In genomic region chr13:99164226-99164625, GRCh38 we compare ENCODE assay signal across 18 cellular contexts. TPM values are rescaled to one million over a fixed set of nuclear protein-coding genes. Genes with fewer than 3 reads are reported as not detected.
DNase-seq lines count a peak whose midpoint lies in the region; ATAC-seq, FAIRE-seq and TF ChIP-seq lines count a peak whose summit lies in the region.
"Had no signal": no experiment of that assay in that cellular context is flagged by ENCODE, and none has a peak within 500 bp of the region (broad histone marks: within the 10 kb centered on the region; RNA-seq: fewer than 3 reads in every experiment).

No MANE protein-coding gene starts in this region.

- H3K27me3 ChIP-seq in astrocyte (ENCODE audit: insufficient read depth, low read length) (peaks cover 7% of the 10 kb centered on the region), esophagus muscularis mucosa (no peaks in the 10 kb centered on the region), lower lobe of right lung (ENCODE audit: low read depth) (peaks cover 8% of the 10 kb centered on the region)

- no peak overlapping the region for H2AFZ ChIP-seq in astrocyte (ENCODE audit: low read depth, low read length)
- H2AFZ ChIP-seq: GM23248 had no signal

- H3K4me3 Mint-ChIP-seq in astrocyte (ENCODE audit: unreplicated experiment): no peak overlapping the region
- no peak overlapping the region for H3K4me3 Mint-ChIP-seq in activated CD8-positive, alpha-beta T cell treated with anti-CD3 and anti-CD28 coated beads, Interleukin-2, amount 10 ng/mL, durations not matched to agents 7 days and 5 days
- H3K4me3 Mint-ChIP-seq: CD4-positive, alpha-beta memory T cell; H9 had no signal

- ATAC-seq in lower lobe of right lung: no peak
- ATAC-seq in activated CD8-positive, alpha-beta T cell treated with anti-CD3 and anti-CD28 coated beads, Interleukin-2, amount 10 ng/mL, durations not matched to agents 7 days and 5 days: no peak
- ATAC-seq: HCT116 had no signal

- peak overlapping the region; percentile 26 for H3K27ac Mint-ChIP-seq in astrocyte (ENCODE audit: unreplicated experiment)
- H3K27ac Mint-ChIP-seq in activated CD8-positive, alpha-beta T cell treated with anti-CD3 and anti-CD28 coated beads, Interleukin-2, amount 10 ng/mL, durations not matched to agents 7 days and 5 days: no peak overlapping the region
- H3K27ac Mint-ChIP-seq: H9 had no signal

- no peak overlapping the region for H3K4me3 ChIP-seq in astrocyte (ENCODE audit: insufficient read depth, low read depth, low read length)
- H3K4me3 ChIP-seq in esophagus muscularis mucosa: no peak overlapping the region
- H3K4me3 ChIP-seq in lower lobe of right lung: no peak overlapping the region
- H3K4me3 ChIP-seq: GM23248 had no signal

- H3K36me3 ChIP-seq in astrocyte (ENCODE audit: insufficient read depth, low read length): no peaks in the 10 kb centered on the region
- H3K36me3 ChIP-seq in esophagus muscularis mucosa: no peaks in the 10 kb centered on the region
- no peaks in the 10 kb centered on the region for H3K36me3 ChIP-seq in lower lobe of right lung

- H3K4me1 ChIP-seq in astrocyte (ENCODE audit: insufficient read depth, low read length) (no peaks in the 10 kb centered on the region), esophagus muscularis mucosa (no peaks in the 10 kb centered on the region), lower lobe of right lung (no peaks in the 10 kb centered on the region)

- no peak overlapping the region for H3K9ac ChIP-seq in astrocyte (ENCODE audit: low read length)
- H3K9ac ChIP-seq: GM23248 had no signal

- intact Hi-C loops in esophagus muscularis mucosa (cut with DNase I) (no loop called here), lower lobe of right lung (cut with DNase I) (no loop called here)

- peaks cover 2% of the 10 kb centered on the region for H3K27me3 Mint-ChIP-seq in astrocyte (ENCODE audit: low read depth, unreplicated experiment)
- H3K27me3 Mint-ChIP-seq in activated CD8-positive, alpha-beta T cell treated with anti-CD3 and anti-CD28 coated beads, Interleukin-2, amount 10 ng/mL, durations not matched to agents 7 days and 5 days (ENCODE audit: low read depth): peaks cover 11% of the 10 kb centered on the region

- H3K9me3 Mint-ChIP-seq in astrocyte (ENCODE audit: unreplicated experiment): peaks cover 9% of the 10 kb centered on the region
- no peaks in the 10 kb centered on the region for H3K9me3 Mint-ChIP-seq in activated CD8-positive, alpha-beta T cell treated with anti-CD3 and anti-CD28 coated beads, Interleukin-2, amount 10 ng/mL, durations not matched to agents 7 days and 5 days (ENCODE audit: insufficient read depth)

- no peak overlapping the region for H3K4me2 ChIP-seq in astrocyte (ENCODE audit: low read length)

- TF ChIP-seq CTCF in astrocyte (IDR thresholded peaks at IDR 0.05; ENCODE audit: insufficient read depth, low read depth, low read length) (no peak), esophagus muscularis mucosa (IDR thresholded peaks at IDR 0.05) (no peak), lower lobe of right lung (IDR thresholded peaks at IDR 0.05) (no peak)

- H3K9me3 ChIP-seq in astrocyte (ENCODE audit: insufficient read depth, low read depth, low read length): no peaks in the 10 kb centered on the region
- H3K9me3 ChIP-seq in esophagus muscularis mucosa: no peaks in the 10 kb centered on the region
- no peaks in the 10 kb centered on the region for H3K9me3 ChIP-seq in lower lobe of right lung
- H3K9me3 ChIP-seq: Caco-2 had no signal

- CTCF ChIA-PET in activated CD8-positive, alpha-beta T cell treated with anti-CD3 and anti-CD28 coated beads, Interleukin-2, amount 10 ng/mL, durations not matched to agents 7 days and 5 days (lab: Charles Lee): interaction anchor here (1.7 kb wide), 1 partner anchor 12 kb away, joined by 4 read pairs; no protein-coding TSS in a partner anchor

- no peak for DNase-seq in astrocyte (ENCODE audit: low read depth)
- DNase-seq in esophagus muscularis mucosa (ENCODE audit: extremely low spot score): peak; percentile 53
- peak; percentile 37 for DNase-seq in pons (ENCODE audit: low spot score)
- DNase-seq in COLO668 (lab: John Stamatoyannopoulos, UW; ENCODE audit: unreplicated experiment): no peak
- no peak for DNase-seq in lower lobe of right lung
- DNase-seq in activated CD8-positive, alpha-beta T cell treated with anti-CD3 and anti-CD28 coated beads, Interleukin-2, amount 10 ng/mL, durations not matched to agents 7 days and 5 days: no peak
- DNase-seq: C1 segment of cervical spinal cord; Caco-2; CD4-positive, alpha-beta memory T cell; DMS153; DND-41; GM23248; H9 had no signal

- POLR2A ChIA-PET in activated CD8-positive, alpha-beta T cell treated with anti-CD3 and anti-CD28 coated beads, Interleukin-2, amount 10 ng/mL, durations not matched to agents 7 days and 5 days (lab: Charles Lee): no interaction called here

- WGBS in esophagus muscularis mucosa: 86% methylated on average over 5 of the region's 5 CpGs

- H3K4me1 Mint-ChIP-seq in astrocyte (ENCODE audit: low read depth, unreplicated experiment): no peaks in the 10 kb centered on the region
- H3K4me1 Mint-ChIP-seq in activated CD8-positive, alpha-beta T cell treated with anti-CD3 and anti-CD28 coated beads, Interleukin-2, amount 10 ng/mL, durations not matched to agents 7 days and 5 days (ENCODE audit: low read depth): no peaks in the 10 kb centered on the region
- H3K4me1 Mint-ChIP-seq: CD4-positive, alpha-beta memory T cell; H9 had no signal

- no peaks in the 10 kb centered on the region for H3K36me3 Mint-ChIP-seq in astrocyte (ENCODE audit: low read depth, unreplicated experiment)
- H3K36me3 Mint-ChIP-seq in activated CD8-positive, alpha-beta T cell treated with anti-CD3 and anti-CD28 coated beads, Interleukin-2, amount 10 ng/mL, durations not matched to agents 7 days and 5 days (ENCODE audit: low read depth): no peaks in the 10 kb centered on the region
- H3K36me3 Mint-ChIP-seq: CD4-positive, alpha-beta memory T cell had no signal

- H3K27ac ChIP-seq in astrocyte (ENCODE audit: low read depth, low read length) (no peak overlapping the region), esophagus muscularis mucosa (replicated peaks in 1 of 4) (no peak overlapping the region), lower lobe of right lung (no peak overlapping the region)
- H3K27ac ChIP-seq: GM23248 had no signal

- no peaks in the 10 kb centered on the region for H4K20me1 ChIP-seq in astrocyte (ENCODE audit: insufficient read depth, low read length)

- no peaks in the 10 kb centered on the region for H3K79me2 ChIP-seq in astrocyte (ENCODE audit: insufficient read depth, low read length)

- no peak for TF ChIP-seq EP300 in esophagus muscularis mucosa (IDR thresholded peaks at IDR 0.05)

- FAIRE-seq in astrocyte (lab: Jason Lieb, UNC): no peak
- FAIRE-seq: G401.6, GM12892, GM19239, H1 had no signal

- TF ChIP-seq POLR2A in esophagus muscularis mucosa (IDR thresholded peaks at IDR 0.05; ENCODE audit: low read depth): no peak

RNA-seq across cellular contexts. Expression of gene UBAC2, which starts 36.4 kb away (rescaled TPM):
- 61.0 and 64.8 TPM in 2 replicates for total RNA-seq in astrocyte
- 10 to 100 TPM; 42.6 to 62.1 (median 50.9) TPM for total RNA-seq in esophagus muscularis mucosa
- 44.5 TPM for total RNA-seq in lower lobe of right lung
- 10 to 100 TPM; 67.4 to 71.2 TPM for total RNA-seq in activated CD8-positive, alpha-beta T cell treated with anti-CD3 and anti-CD28 coated beads, Interleukin-2, amount 10 ng/mL, durations not matched to agents 7 days and 5 days

Comparison
In these comparisons a context has a peak if more than half of its experiments do, and no peak if none do; other contexts are left out.
1. DNase-seq: peak in esophagus muscularis mucosa (single experiment) and pons (single experiment); none in astrocyte (single experiment), COLO668 (single experiment), lower lobe of right lung (single experiment) and activated CD8-positive, alpha-beta T cell treated with anti-CD3 and anti-CD28 coated beads, Interleukin-2, amount 10 ng/mL, durations not matched to agents 7 days and 5 days (single experiment).